9 cellular contexts compared by ENCODE assay signal in genomic region chr16:83113317-83113716, GRCh38.
DNase-seq lines count a peak whose midpoint lies in the region; ATAC-seq and TF ChIP-seq lines count a peak whose summit lies in the region.
"Had no signal": no experiment of that assay in that cellular context is flagged by ENCODE, and none has a peak within 500 bp of the region (broad histone marks: within the 10 kb centered on the region; RNA-seq: fewer than 3 reads in every experiment).

No MANE protein-coding gene starts in this region.

- no peaks in the 10 kb centered on the region for H3K27me3 ChIP-seq in thyroid gland

- H3K36me3 Mint-ChIP-seq in activated CD4-positive, alpha-beta T cell treated with anti-CD3 and anti-CD28 coated beads, Interleukin-2, amount 10 ng/mL, durations not matched to agents 7 days and 5 days (ENCODE audit: low read depth): no peaks in the 10 kb centered on the region

- H3K36me3 ChIP-seq in thyroid gland: no peaks in the 10 kb centered on the region

- H3K4me3 ChIP-seq in thyroid gland (replicated peaks in 1 of 3): no peak overlapping the region

- no peak overlapping the region for H3K4me3 Mint-ChIP-seq in activated CD4-positive, alpha-beta T cell treated with anti-CD3 and anti-CD28 coated beads, Interleukin-2, amount 10 ng/mL, durations not matched to agents 7 days and 5 days
- H3K4me3 Mint-ChIP-seq: activated B cell treated with CpG ODN at 0.5 μM for 24 hours had no signal

- H3K4me1 Mint-ChIP-seq in activated CD4-positive, alpha-beta T cell treated with anti-CD3 and anti-CD28 coated beads, Interleukin-2, amount 10 ng/mL, durations not matched to agents 7 days and 5 days: no peaks in the 10 kb centered on the region
- H3K4me1 Mint-ChIP-seq: activated B cell treated with CpG ODN at 0.5 μM for 24 hours had no signal

- H3K4me1 ChIP-seq in thyroid gland: no peaks in the 10 kb centered on the region

- H3K27ac Mint-ChIP-seq in activated CD4-positive, alpha-beta T cell treated with anti-CD3 and anti-CD28 coated beads, Interleukin-2, amount 10 ng/mL, durations not matched to agents 7 days and 5 days: no peak overlapping the region
- H3K27ac Mint-ChIP-seq: activated B cell treated with CpG ODN at 0.5 μM for 24 hours had no signal

- TF ChIP-seq POLR2A in thyroid gland (IDR thresholded peaks at IDR 0.05): no peak

- peak in 5 of 6 experiments; percentile 14 to 60 (median 57) for TF ChIP-seq CTCF in thyroid gland (IDR thresholded peaks at IDR 0.05)

- DNase-seq in activated CD4-positive, alpha-beta T cell treated with anti-CD3 and anti-CD28 coated beads, Interleukin-2, amount 10 ng/mL, durations not matched to agents 7 days and 5 days: peak; percentile 16
- no peak for DNase-seq in activated CD4-positive, alpha-beta T cell treated with anti-CD3 and anti-CD28 coated beads, Interleukin-2, amount 50 U/mL, for 1 hour
- DNase-seq in RPMI8226 (peak; percentile 4), left cardiac atrium (no peak), thyroid gland (peak; percentile 49 to 58), NCI-H2171 (lab: John Stamatoyannopoulos, UW) (no peak)
- DNase-seq in activated CD8-positive, alpha-beta memory T cell treated with anti-CD3 and anti-CD28 coated beads for 24 hours: no peak
- no peak for DNase-seq in activated naive CD4-positive, alpha-beta T cell treated with Interleukin-2 at 50 U/mL for 16 hours
- DNase-seq: activated B cell treated with CpG ODN at 0.5 μM for 24 hours had no signal

- CTCF ChIA-PET in activated CD4-positive, alpha-beta T cell treated with anti-CD3 and anti-CD28 coated beads, Interleukin-2, amount 10 ng/mL, durations not matched to agents 7 days and 5 days (lab: Charles Lee): no interaction called here

- H3K27me3 Mint-ChIP-seq in activated CD4-positive, alpha-beta T cell treated with anti-CD3 and anti-CD28 coated beads, Interleukin-2, amount 10 ng/mL, durations not matched to agents 7 days and 5 days: no peaks in the 10 kb centered on the region
- H3K27me3 Mint-ChIP-seq: activated B cell treated with CpG ODN at 0.5 μM for 24 hours had no signal

- 17 to 24% methylated on average over 7 of the region's 7 CpGs for WGBS in thyroid gland, 2 donors

- POLR2A ChIA-PET in activated CD4-positive, alpha-beta T cell treated with anti-CD3 and anti-CD28 coated beads, Interleukin-2, amount 10 ng/mL, durations not matched to agents 7 days and 5 days (lab: Charles Lee): no interaction called here

- H3K27ac ChIP-seq in thyroid gland: no peak overlapping the region

- H3K9me3 Mint-ChIP-seq in activated CD4-positive, alpha-beta T cell treated with anti-CD3 and anti-CD28 coated beads, Interleukin-2, amount 10 ng/mL, durations not matched to agents 7 days and 5 days: no peaks in the 10 kb centered on the region
- H3K9me3 Mint-ChIP-seq: activated B cell treated with CpG ODN at 0.5 μM for 24 hours had no signal

- ATAC-seq in left cardiac atrium: peak; percentile 57 to 65

- intact Hi-C loops in left cardiac atrium (cut with DNase I): loop anchor here in 1 of 2 donors (5.0 kb wide), 2 partner anchors 244 to 329 kb away; no protein-coding TSS in a partner anchor
- intact Hi-C loops in thyroid gland (cut with DNase I): no loop called here

- H3K9me3 ChIP-seq in thyroid gland: no peaks in the 10 kb centered on the region

Comparison
In these comparisons a context has a peak if more than half of its experiments do, and no peak if none do; other contexts are left out.
1. DNase-seq: peak in activated CD4-positive, alpha-beta T cell treated with anti-CD3 and anti-CD28 coated beads, Interleukin-2, amount 10 ng/mL, durations not matched to agents 7 days and 5 days (single experiment), RPMI8226 (single experiment) and thyroid gland (2 of 2); none in activated CD4-positive, alpha-beta T cell treated with anti-CD3 and anti-CD28 coated beads, Interleukin-2, amount 50 U/mL, for 1 hour (single experiment), left cardiac atrium (single experiment), activated CD8-positive, alpha-beta memory T cell treated with anti-CD3 and anti-CD28 coated beads for 24 hours (single experiment), activated naive CD4-positive, alpha-beta T cell treated with Interleukin-2 at 50 U/mL for 16 hours (single experiment) and NCI-H2171 (single experiment).